Comparison of ENCODE assay signal across 26 cellular contexts in the genomic region with DNA sequence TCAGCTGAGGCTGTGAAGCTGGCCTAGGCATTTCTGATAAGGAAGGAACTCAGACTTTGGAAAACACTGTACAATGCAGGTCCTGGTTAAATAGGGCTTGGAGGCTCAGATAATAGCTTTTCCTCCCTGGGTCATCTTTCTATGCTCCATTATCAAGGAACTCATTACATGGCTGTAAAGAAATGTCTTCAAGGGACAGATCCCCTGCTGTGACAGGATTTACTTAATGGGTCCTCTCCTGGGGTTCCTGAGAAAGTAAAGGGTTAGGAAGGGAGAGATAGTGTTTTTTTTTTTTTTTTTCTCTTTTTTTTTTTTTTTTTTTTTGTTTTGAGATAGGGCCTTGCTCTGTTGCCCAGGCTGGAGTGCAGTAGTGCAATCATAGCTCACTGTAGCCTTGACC. TPM values are rescaled to one million over a fixed set of nuclear protein-coding genes. Genes with fewer than 3 reads are reported as not detected.
"Had no signal": no experiment of that assay in that cellular context is flagged by ENCODE, and none has a peak within 500 bp of the region (broad histone marks: within the 10 kb centered on the region; RNA-seq: fewer than 3 reads in every experiment).

No MANE protein-coding gene starts in this region.

- H3K27me3 ChIP-seq: pancreas, suprapubic skin, tibial artery, upper lobe of right lung had no signal

- H3K4me3 ChIP-seq: left ventricle myocardium inferior, lung, mucosa of descending colon, pancreas, prostate gland, skin epidermis, suprapubic skin, thoracic aorta, tibial artery, upper lobe of right lung had no signal

- H3K36me3 ChIP-seq: pancreas, prostate gland, thoracic aorta had no signal

- H3K4me1 ChIP-seq: left ventricle myocardium inferior, pancreas, prostate gland, suprapubic skin, tibial artery, upper lobe of right lung had no signal

- DNase-seq: hypothalamus; immature natural killer cell; kidney; left ventricle myocardium inferior; midbrain; mucosa of descending colon; naive thymus-derived CD4-positive, alpha-beta T cell; nucleus accumbens; pancreas; posterior cingulate gyrus; retina; right cardiac atrium; stimulated activated CD4-positive, alpha-beta T cell treated with anti-CD3 and anti-CD28 coated beads, Interleukin-12 subunit alpha, Interleukin-12 subunit beta, amount 100 ng/mL, for 4 hours; stimulated activated CD4-positive, alpha-beta T cell treated with anti-CD3 and anti-CD28 coated beads, Interleukin-15, amount 100 ng/mL, for 24 hours; stimulated activated CD4-positive, alpha-beta T cell treated with anti-CD3 and anti-CD28 coated beads, Interleukin-2, amount 100 ng/mL, for 24 hours; stimulated activated CD4-positive, alpha-beta T cell treated with anti-CD3 and anti-CD28 coated beads, Interleukin-4, amount 100 ng/mL, for 1 hour; stimulated activated naive CD4-positive, alpha-beta T cell; tibial artery; trophoblast cell; upper lobe of right lung had no signal

- H3K9me3 ChIP-seq: left ventricle myocardium inferior, mucosa of descending colon, pancreas, prostate gland, suprapubic skin, thoracic aorta, tibial artery, upper lobe of right lung had no signal

- H3K27ac ChIP-seq: left ventricle myocardium inferior, pancreas, prostate gland, skin epidermis, suprapubic skin, thoracic aorta, tibial artery, upper lobe of right lung had no signal

RNA-seq across cellular contexts. Expression of a gene that starts 46.5 kb away (rescaled TPM):
- total RNA-seq: left ventricle myocardium inferior, mesenteric fat pad, mucosa of descending colon, upper lobe of right lung had no signal
- polyA plus RNA-seq: naive thymus-derived CD4-positive, alpha-beta T cell; right cardiac atrium had no signal
